Comparison of ENCODE assay signal across 8 cellular contexts in genomic region chr11:76588455-76589325, GRCh38.
DNase-seq lines count a peak whose midpoint lies in the region; ATAC-seq and TF ChIP-seq lines count a peak whose summit lies in the region.

No MANE protein-coding gene starts in this region.

- H2BK5ac ChIP-seq in H9 (ENCODE audit: insufficient read length, low read length): no peak overlapping the region

- no peaks in the 10 kb centered on the region for H3K79me2 ChIP-seq in H9 (ENCODE audit: insufficient read depth, low read length)

- H4K91ac ChIP-seq in H9 (ENCODE audit: insufficient read length, low read depth, low read length): no peak overlapping the region

- no peak overlapping the region for H2BK12ac ChIP-seq in H9 (ENCODE audit: insufficient read length, low read depth, low read length)

- H4K5ac ChIP-seq in H9 (ENCODE audit: insufficient read length, low read depth, low read length): no peak overlapping the region

- no peak overlapping the region for H2BK20ac ChIP-seq in H9 (ENCODE audit: low read depth, low read length, poor library complexity, severe bottlenecking)

- H3K4me2 ChIP-seq in H9 (ENCODE audit: insufficient read depth, insufficient read length, low read length): no peak overlapping the region

- no peak for TF ChIP-seq POLR2A in heart left ventricle (IDR thresholded peaks at IDR 0.05)

- peaks cover 2% of the 10 kb centered on the region for H3K27me3 Mint-ChIP-seq in activated CD4-positive, alpha-beta memory T cell treated with anti-CD3 and anti-CD28 coated beads, Interleukin-2, amount 10 ng/mL, durations not matched to agents 7 days and 5 days
- peaks cover 2% of the 10 kb centered on the region; the same call in 1 of the 2 replicates for H3K27me3 Mint-ChIP-seq in H9 (ENCODE audit: low read depth)

- POLR2A ChIA-PET in activated CD4-positive, alpha-beta memory T cell treated with anti-CD3 and anti-CD28 coated beads, Interleukin-2, amount 10 ng/mL, durations not matched to agents 7 days and 5 days (lab: Charles Lee): interaction anchor here (0.8 to 2.1 kb wide), 9 partner anchors 10 to 208 kb away, joined by 3 to 9 read pairs (median 4); no protein-coding TSS in a partner anchor

- H3K27me3 ChIP-seq in heart left ventricle (no peaks in the 10 kb centered on the region), H9 (ENCODE audit: insufficient read depth, low read length) (no peaks in the 10 kb centered on the region)

- intact Hi-C loops in heart left ventricle (cut with DNase I): no loop called here

- H2BK15ac ChIP-seq in H9 (ENCODE audit: low read depth, low read length): no peak overlapping the region

- H3T11ph ChIP-seq in H9 (ENCODE audit: low read length): no peak overlapping the region

- DNase-seq in GM12865 (ENCODE audit: low read depth) (peak; percentile 28), heart left ventricle (peak; percentile 81 to 90 (median 85)), amniotic stem cell (lab: John Stamatoyannopoulos, UW) (no peak), H9 (no peak)
- peak; percentile 81 for DNase-seq in activated CD4-positive, alpha-beta memory T cell treated with anti-CD3 and anti-CD28 coated beads, Interleukin-2, amount 10 ng/mL, durations not matched to agents 7 days and 5 days
- peak; percentile 43 to 57 (median 56) for DNase-seq in stimulated activated CD4-positive, alpha-beta T cell treated with anti-CD3 and anti-CD28 coated beads, Interleukin-12 subunit alpha, Interleukin-12 subunit beta, amount 100 ng/mL, for 48 hours (ENCODE audit: low read depth in 2 of 3, low spot score in 1 of 3)

- TF ChIP-seq CTCF in GM12865 (IDR thresholded peaks at IDR 0.05; ENCODE audit: insufficient read depth, low read depth, low read length, missing control alignments) (no peak), heart left ventricle (IDR thresholded peaks at IDR 0.05) (no peak), H9 (conservative IDR thresholded peaks at IDR 0.05) (no peak)

- H3K36me3 ChIP-seq in heart left ventricle: no peaks in the 10 kb centered on the region

- H2AFZ ChIP-seq in H9 (ENCODE audit: low read length): no peak overlapping the region

- H3K4me1 Mint-ChIP-seq in activated CD4-positive, alpha-beta memory T cell treated with anti-CD3 and anti-CD28 coated beads, Interleukin-2, amount 10 ng/mL, durations not matched to agents 7 days and 5 days: peaks cover 66% of the 10 kb centered on the region
- peaks cover 0 to 7% of the 10 kb centered on the region in 2 experiments; a peak in 2 of 4 replicates for H3K4me1 Mint-ChIP-seq in H9

- H3K23me2 ChIP-seq in H9 (ENCODE audit: insufficient read length, low read depth, low read length, poor library complexity, severe bottlenecking): no peaks in the 10 kb centered on the region

- no peak overlapping the region for H3K4me3 Mint-ChIP-seq in activated CD4-positive, alpha-beta memory T cell treated with anti-CD3 and anti-CD28 coated beads, Interleukin-2, amount 10 ng/mL, durations not matched to agents 7 days and 5 days
- H3K4me3 Mint-ChIP-seq in H9: no peak overlapping the region

- H2BK120ac ChIP-seq in H9 (ENCODE audit: low read depth, low read length, poor library complexity, severe bottlenecking): no peak overlapping the region

- H3K9me3 Mint-ChIP-seq in activated CD4-positive, alpha-beta memory T cell treated with anti-CD3 and anti-CD28 coated beads, Interleukin-2, amount 10 ng/mL, durations not matched to agents 7 days and 5 days: peaks cover 8% of the 10 kb centered on the region
- peaks cover 4 to 7% of the 10 kb centered on the region in 2 experiments; a peak in 2 of 5 replicates for H3K9me3 Mint-ChIP-seq in H9

- no peak overlapping the region for H4K8ac ChIP-seq in H9 (replicated peaks; ENCODE audit: insufficient read length, low read depth, low read length)

- peak overlapping the region; percentile 87 for H3K27ac Mint-ChIP-seq in activated CD4-positive, alpha-beta memory T cell treated with anti-CD3 and anti-CD28 coated beads, Interleukin-2, amount 10 ng/mL, durations not matched to agents 7 days and 5 days
- H3K27ac Mint-ChIP-seq in H9: no peak overlapping the region

- H3K9me3 ChIP-seq in heart left ventricle: no peaks in the 10 kb centered on the region
- no peaks in the 10 kb centered on the region for H3K9me3 ChIP-seq in H9 (ENCODE audit: control insufficient read depth, low read depth, low read length)

- H3K4ac ChIP-seq in H9 (ENCODE audit: low read depth, low read length): no peak overlapping the region

- no peak overlapping the region for H3K14ac ChIP-seq in H9 (ENCODE audit: insufficient read depth, low read length)

- H3K4me3 ChIP-seq in GM12865 (ENCODE audit: low read depth, low read length) (no peak overlapping the region), heart left ventricle (no peak overlapping the region)

- no peaks in the 10 kb centered on the region for H4K20me1 ChIP-seq in H9 (ENCODE audit: control insufficient read depth, insufficient read depth, insufficient read length)

- no peak overlapping the region for H3K23ac ChIP-seq in H9 (ENCODE audit: insufficient read length, low read depth, low read length)

- CTCF ChIA-PET in activated CD4-positive, alpha-beta memory T cell treated with anti-CD3 and anti-CD28 coated beads, Interleukin-2, amount 10 ng/mL, durations not matched to agents 7 days and 5 days (lab: Charles Lee): interaction anchor here (0.6 to 1.4 kb wide), 5 partner anchors 9 to 380 kb away, joined by 3 to 4 read pairs (median 3); no protein-coding TSS in a partner anchor

- H3K79me1 ChIP-seq in H9 (ENCODE audit: insufficient read depth, low read depth, low read length, poor library complexity, severe bottlenecking): no peaks in the 10 kb centered on the region

- H3K4me1 ChIP-seq in heart left ventricle: peaks cover 0 to 23% (median 16%) of the 10 kb centered on the region in 12 donors
- H3K4me1 ChIP-seq in H9 (ENCODE audit: insufficient read depth, low read length): no peaks in the 10 kb centered on the region

- 39 to 59% (median 44%) methylated on average over 21 to 25 of the region's 25 CpGs for WGBS in heart left ventricle, 4 donors
- WGBS in H9 (ENCODE audit: extremely low coverage, insufficient read length, low lambda C conversion rate): no CpG with 5 or more reads among the region's 25 CpGs

- no peak overlapping the region for H3K56ac ChIP-seq in H9 (ENCODE audit: insufficient read length, low read depth, low read length)

- H3K27ac ChIP-seq in heart left ventricle (peak overlapping the region; percentile 63 to 92 (median 84)), H9 (ENCODE audit: insufficient read length, low read depth, low read length) (no peak overlapping the region)

- H3K18ac ChIP-seq in H9 (ENCODE audit: insufficient read length, low read depth, low read length): no peak overlapping the region

- no peak overlapping the region for H3K9ac ChIP-seq in H9 (ENCODE audit: extremely low read depth, insufficient read length, low read length)

- ATAC-seq in heart left ventricle (peak; percentile 92 to 97 (median 93)), GM18498 (IDR thresholded peaks at IDR 0.05; ENCODE audit: unreplicated experiment) (no peak), HG02571 (IDR thresholded peaks at IDR 0.05; ENCODE audit: unreplicated experiment) (no peak)

- peaks cover 15% of the 10 kb centered on the region for H3K36me3 Mint-ChIP-seq in activated CD4-positive, alpha-beta memory T cell treated with anti-CD3 and anti-CD28 coated beads, Interleukin-2, amount 10 ng/mL, durations not matched to agents 7 days and 5 days (ENCODE audit: low read depth)
- no peaks in the 10 kb centered on the region for H3K36me3 Mint-ChIP-seq in H9 (ENCODE audit: insufficient read depth in 1 of 3, low read depth in 3 of 3)

- H2AK5ac ChIP-seq in H9 (ENCODE audit: insufficient read length, low read length): no peak overlapping the region

Comparison
In these comparisons a context has a peak if more than half of its experiments do, and no peak if none do; other contexts are left out.
1. DNase-seq: peak in GM12865 (single experiment), activated CD4-positive, alpha-beta memory T cell treated with anti-CD3 and anti-CD28 coated beads, Interleukin-2, amount 10 ng/mL, durations not matched to agents 7 days and 5 days (single experiment), heart left ventricle (5 of 5) and stimulated activated CD4-positive, alpha-beta T cell treated with anti-CD3 and anti-CD28 coated beads, Interleukin-12 subunit alpha, Interleukin-12 subunit beta, amount 100 ng/mL, for 48 hours (3 of 3); none in amniotic stem cell (single experiment) and H9 (single experiment).
2. ATAC-seq: peak in heart left ventricle (4 of 4); none in GM18498 (single experiment) and HG02571 (single experiment).